Comparison of ENCODE assay signal across 11 cellular contexts in genomic region chr9:33382403-33382802, GRCh38. TPM values are rescaled to one million over a fixed set of nuclear protein-coding genes. Genes with fewer than 3 reads are reported as not detected.
A peak's percentile ranks its signal among the peaks of the same experiment; 100 is the strongest.
DNase-seq lines count a peak whose midpoint lies in the region; ATAC-seq, FAIRE-seq and TF ChIP-seq lines count a peak whose summit lies in the region.
"Not testable (repeated sequence)": the region's sequence is repeated elsewhere in the genome, so short reads cannot be mapped to it uniquely, and the experiment has no call there.
"Had no signal": no experiment of that assay in that cellular context is flagged by ENCODE, and none has a peak within 500 bp of the region (broad histone marks: within the 10 kb centered on the region; RNA-seq: fewer than 3 reads in every experiment).

No MANE protein-coding gene starts in this region.

- not testable (repeated sequence) for H3K9me3 Mint-ChIP-seq in GM23338; astrocyte (ENCODE audit: unreplicated experiment)

- H3K4me3 ChIP-seq in GM23338; astrocyte (ENCODE audit: insufficient read depth, low read depth, low read length); epithelial cell of esophagus (ENCODE audit: low read length); HepG2 (replicated peaks in 1 of 3; ENCODE audit: insufficient read depth in 1 of 3, low read depth in 2 of 3, low read length in 3 of 3); trophoblast cell (ENCODE audit: low read depth, low read length); thyroid gland (replicated peaks in 1 of 3): not testable (repeated sequence)

- peaks cover 15% of the 10 kb centered on the region for H3K27me3 Mint-ChIP-seq in GM23338 (ENCODE audit: insufficient read depth, low read depth, poor library complexity)
- H3K27me3 Mint-ChIP-seq in astrocyte (ENCODE audit: low read depth, unreplicated experiment): not testable (repeated sequence)

- not testable (repeated sequence) for H3K4me3 Mint-ChIP-seq in GM23338; astrocyte (ENCODE audit: unreplicated experiment)

- DNase-seq in Caki2 (ENCODE audit: low read depth) (peak; percentile 28), GM23338 (ENCODE audit: low spot score) (peak; percentile 17), epithelial cell of esophagus (ENCODE audit: low read depth) (peak; percentile 22), HepG2 (ENCODE audit: low spot score) (peak; percentile 48), trophoblast cell (peak; percentile 40 to 62), thyroid gland (peak; percentile 30 to 49)
- not testable (repeated sequence) for DNase-seq in astrocyte (ENCODE audit: low read depth)

- ATAC-seq in GM23338, HepG2: not testable (repeated sequence)

- not testable (repeated sequence) for H2BK12ac ChIP-seq in trophoblast cell (ENCODE audit: low read length)

- not testable (repeated sequence) for H3K27ac ChIP-seq in GM23338 (ENCODE audit: low read depth); astrocyte (ENCODE audit: low read depth, low read length); HepG2 (ENCODE audit: extremely low read length, insufficient read depth, low read length); trophoblast cell (ENCODE audit: low read depth, low read length); thyroid gland

- not testable (repeated sequence) for H3F3A ChIP-seq in GM23338 (replicated peaks; ENCODE audit: low read depth)

- H4K12ac ChIP-seq in trophoblast cell (ENCODE audit: low read depth, low read length): not testable (repeated sequence)

- BruUV-seq in HepG2 (replicated peaks; lab: Mats Ljungman, UMichigan): not testable (repeated sequence)

- H3K79me1 ChIP-seq in trophoblast cell (ENCODE audit: low read length): not testable (repeated sequence)

- peaks cover 21% of the 10 kb centered on the region for H3K4me1 Mint-ChIP-seq in GM23338
- not testable (repeated sequence) for H3K4me1 Mint-ChIP-seq in astrocyte (ENCODE audit: low read depth, unreplicated experiment)

- H4K8ac ChIP-seq in trophoblast cell (ENCODE audit: low read depth, low read length): not testable (repeated sequence)

- in situ Hi-C loops in Caki2 (cut with HindIII; ENCODE audit: low pct_unique_long_range_greater_than_20kb, low sequenced_read_pairs); HepG2 (cut with HindIII; ENCODE audit: extremely low pct_ligation_motif_present, low pct_unique_long_range_greater_than_20kb): not testable (repeated sequence)

- H3K27me3 ChIP-seq in GM23338 (ENCODE audit: insufficient read depth); astrocyte (ENCODE audit: insufficient read depth, low read length); HepG2 (ENCODE audit: control insufficient read depth in 1 of 2, insufficient read depth in 2 of 2, low read length in 2 of 2); trophoblast cell (ENCODE audit: insufficient read depth, low read length); thyroid gland: not testable (repeated sequence)

- POLR2A ChIA-PET in HepG2 (lab: Yijun Ruan, JAX): interaction anchor here (1.0 to 2.2 kb wide), 2 partner anchors 8 to 91 kb away, joined by 3 to 10 read pairs; partner anchors contain the start of gene NOL6

- CTCF ChIA-PET in HepG2 (lab: Yijun Ruan, JAX; ENCODE audit: low intra/inter-chr PET ratio, low total read pairs): not testable (repeated sequence)

- intact Hi-C loops in HepG2 (cut with micrococcal nuclease; ENCODE audit: unreplicated experiment); thyroid gland (cut with DNase I): not testable (repeated sequence)

- H4K20me1 ChIP-seq in GM23338 (replicated peaks; ENCODE audit: insufficient read depth); astrocyte (ENCODE audit: insufficient read depth, low read length); HepG2 (ENCODE audit: insufficient read depth, low read length): not testable (repeated sequence)

- H2BK5ac ChIP-seq in trophoblast cell (ENCODE audit: low read depth, low read length, poor library complexity): not testable (repeated sequence)

- not testable (repeated sequence) for TF ChIP-seq EP300 in Ishikawa (IDR thresholded peaks at IDR 0.05; ENCODE audit: borderline replicate concordance); HepG2 (IDR thresholded peaks at IDR 0.05; ENCODE audit: low read depth in 2 of 2, low read length in 2 of 2); HepG2 (CRISPR knock-in tag; IDR thresholded peaks at IDR 0.05; ENCODE audit: borderline replicate concordance)

- not testable (repeated sequence) for H2AK5ac ChIP-seq in trophoblast cell (ENCODE audit: low read length)

- H3K27ac Mint-ChIP-seq in GM23338: peak overlapping the region; percentile 18; the same call in 1 of the 2 replicates
- peak overlapping the region; percentile 47 for H3K27ac Mint-ChIP-seq in astrocyte (ENCODE audit: unreplicated experiment)

- H3K9ac ChIP-seq in astrocyte (ENCODE audit: low read length); HepG2 (ENCODE audit: insufficient read depth, low read depth, low read length); trophoblast cell (ENCODE audit: low read length): not testable (repeated sequence)

- H3K4me2 ChIP-seq in GM23338; astrocyte (ENCODE audit: low read length); trophoblast cell (ENCODE audit: low read length): not testable (repeated sequence)
- H3K4me2 ChIP-seq in HepG2 (ENCODE audit: low read depth, low read length): peak overlapping the region; percentile 39; the same call in 1 of the 2 replicates

- TF ChIP-seq CTCF in GM23338 (conservative IDR thresholded peaks at IDR 0.05; ENCODE audit: low read depth in 2 of 2); astrocyte (IDR thresholded peaks at IDR 0.05; ENCODE audit: insufficient read depth, low read depth, low read length); epithelial cell of esophagus (IDR thresholded peaks at IDR 0.05; ENCODE audit: insufficient read depth, low read depth, low read length, missing control alignments); HepG2 (CRISPR knock-in tag; IDR thresholded peaks at IDR 0.05); thyroid gland (IDR thresholded peaks at IDR 0.05): not testable (repeated sequence)

- H3K36me3 Mint-ChIP-seq in GM23338 (ENCODE audit: low read depth); astrocyte (ENCODE audit: low read depth, unreplicated experiment): not testable (repeated sequence)

- not testable (repeated sequence) for H3K14ac ChIP-seq in trophoblast cell (ENCODE audit: low read length)

- WGBS in HepG2 (ENCODE audit: low lambda C conversion rate): 26% methylated on average over 11 of the region's 11 CpGs
- whole genome bisulfite sequencing in trophoblast cell (ENCODE audit: extremely low coverage, insufficient coverage, insufficient read length): no CpG with 5 or more reads among the region's 11 CpGs
- 67 to 72% methylated on average over 11 of the region's 11 CpGs for WGBS in thyroid gland, 2 donors

- not testable (repeated sequence) for H3K4ac ChIP-seq in trophoblast cell (ENCODE audit: low read depth, low read length)

- not testable (repeated sequence) for H3K9me3 ChIP-seq in astrocyte (ENCODE audit: insufficient read depth, low read depth, low read length); HepG2 (ENCODE audit: low read length); trophoblast cell (ENCODE audit: insufficient read depth, low read depth, low read length); thyroid gland

- not testable (repeated sequence) for H3K4me1 ChIP-seq in GM23338 (ENCODE audit: insufficient read depth); astrocyte (ENCODE audit: insufficient read depth, low read length); trophoblast cell (ENCODE audit: control insufficient read depth in 1 of 2, insufficient read depth in 2 of 2, low read length in 2 of 2); thyroid gland
- peaks cover 31% of the 10 kb centered on the region for H3K4me1 ChIP-seq in HepG2 (ENCODE audit: insufficient read depth, low read length)

- H3K9me2 ChIP-seq in GM23338 (ENCODE audit: insufficient read depth): not testable (repeated sequence)

- not testable (repeated sequence) for H3K79me2 ChIP-seq in GM23338 (replicated peaks; ENCODE audit: insufficient read depth); astrocyte (ENCODE audit: insufficient read depth, low read length); HepG2 (ENCODE audit: insufficient read depth, low read length); trophoblast cell (ENCODE audit: control insufficient read depth, insufficient read depth, low read length, poor library complexity)

- H4K91ac ChIP-seq in trophoblast cell (ENCODE audit: low read depth, low read length): not testable (repeated sequence)

- H3K18ac ChIP-seq in trophoblast cell (ENCODE audit: low read length): not testable (repeated sequence)

- not testable (repeated sequence) for H3K36me3 ChIP-seq in GM23338 (ENCODE audit: insufficient read depth); astrocyte (ENCODE audit: insufficient read depth, low read length); HepG2 (replicated peaks in 1 of 2; ENCODE audit: control insufficient read depth in 1 of 2, insufficient read depth in 2 of 2, low read length in 2 of 2); trophoblast cell (ENCODE audit: control insufficient read depth in 1 of 2, insufficient read depth in 2 of 2, low read length in 2 of 2); thyroid gland

- not testable (repeated sequence) for FAIRE-seq in astrocyte (lab: Jason Lieb, UNC); HepG2 (lab: Jason Lieb, UNC)

- H2AFZ ChIP-seq in GM23338; astrocyte (ENCODE audit: low read depth, low read length); HepG2 (ENCODE audit: low read length); trophoblast cell (ENCODE audit: insufficient read depth, low read length, poor library complexity): not testable (repeated sequence)

- TF ChIP-seq RAD21 in Ishikawa (IDR thresholded peaks at IDR 0.05; ENCODE audit: low read depth); HepG2 (CRISPR knock-in tag; IDR thresholded peaks at IDR 0.05): not testable (repeated sequence)

- TF ChIP-seq POLR2A in HepG2 (IDR thresholded peaks at IDR 0.05; ENCODE audit: insufficient read depth in 1 of 2, low read depth in 2 of 2, low read length in 2 of 2); thyroid gland (IDR thresholded peaks at IDR 0.05): not testable (repeated sequence)

- H2BK120ac ChIP-seq in trophoblast cell (ENCODE audit: insufficient read depth, low read length, poor library complexity): not testable (repeated sequence)

- H3K23ac ChIP-seq in trophoblast cell (ENCODE audit: low read length): not testable (repeated sequence)

RNA-seq across cellular contexts. Expression of gene AQP7, which starts 20.0 kb away (rescaled TPM):
- not detected in 2 replicates for total RNA-seq in Caki2 (2014; rRNA removed; shearing (Covaris generic); ENCODE audit: low replicate concordance)
- total RNA-seq in GM23338 (2014; rRNA removed; shearing (Covaris generic)): not detected in 2 replicates
- polyA plus RNA-seq in GM23338 (2016; fragmentation: Nextera tagmentation; extraction: Ambion mirVana): not detected in 2 replicates
- 0.65 and 1.9 TPM in 2 replicates for total RNA-seq in astrocyte
- total RNA-seq in HepG2 (2016; rRNA removed; fragmentation: Illumina TruSeq; extraction: Trizol): 0.58 and 1.9 TPM in 2 replicates
- total RNA-seq in HepG2 (2016; cell fraction: cytosol; rRNA removed; fragmentation: Illumina TruSeq; extraction: Trizol; ENCODE audit: low read depth): 0.71 and 0.81 TPM in 2 replicates
- 1.0 and 1.6 TPM in 2 replicates for total RNA-seq in HepG2 (2016; cell fraction: insoluble cytoplasmic fraction; rRNA removed; fragmentation: Illumina TruSeq; extraction: Trizol)
- 0.74 and 0.86 TPM in 2 replicates for total RNA-seq in HepG2 (2016; cell fraction: membrane; rRNA removed; fragmentation: Illumina TruSeq; extraction: Trizol)
- 2.8 and 3.0 TPM in 2 replicates for total RNA-seq in HepG2 (2016; cell fraction: nucleus; rRNA removed; fragmentation: Illumina TruSeq; extraction: Trizol)
- 2.1 and 5.6 TPM in 2 replicates for polyA plus RNA-seq in HepG2 (2011; rRNA removed)
- 2.7 and 3.2 TPM in 2 replicates for polyA plus RNA-seq in HepG2 (2011; cell fraction: cytosol; rRNA removed)
- 24.1 and 31.8 TPM in 2 replicates for polyA plus RNA-seq in HepG2 (2011; cell fraction: nucleus; rRNA removed)
- polyA plus RNA-seq in HepG2 (2012): 7.9 and 9.8 TPM in 2 replicates
- polyA plus RNA-seq in HepG2 (2016; cell fraction: cytosol; fragmentation: Illumina TruSeq; extraction: Trizol; ENCODE audit: low read depth): 0.60 and 0.85 TPM in 2 replicates
- polyA plus RNA-seq in HepG2 (2016; cell fraction: insoluble cytoplasmic fraction; fragmentation: Illumina TruSeq; extraction: Trizol; ENCODE audit: low read depth): 0.82 and 1.2 TPM in 2 replicates
- polyA plus RNA-seq in HepG2 (2016; cell fraction: membrane; fragmentation: Illumina TruSeq; extraction: Trizol; ENCODE audit: low read depth): 1.2 and 1.7 TPM in 2 replicates
- polyA plus RNA-seq in HepG2 (2016; cell fraction: nucleus; fragmentation: Illumina TruSeq; extraction: Trizol; ENCODE audit: insufficient read depth, low read depth): 7.8 and 9.5 TPM in 2 replicates
- polyA minus RNA-seq in HepG2 (2011; rRNA and poly(A)+ RNA removed; ENCODE audit: low replicate concordance): 1.9 and 6.0 TPM in 2 replicates
- 1.2 and 1.5 TPM in 2 replicates for polyA minus RNA-seq in HepG2 (2011; cell fraction: cytosol; rRNA and poly(A)+ RNA removed)
- polyA minus RNA-seq in HepG2 (2011; cell fraction: nucleus; rRNA and poly(A)+ RNA removed): 6.2 and 6.6 TPM in 2 replicates
- 0.03 and 0.07 TPM in 2 replicates for polyA plus RNA-seq in trophoblast cell (2013)
- total RNA-seq in thyroid gland: 1 to 10 TPM; 1.9 to 4.7 (median 2.5) TPM
- total RNA-seq: A673, H9 had no signal
- polyA plus RNA-seq: CD14-positive monocyte had no signal
